Comparison of ENCODE assay signal across 10 cellular contexts in the genomic region with DNA sequence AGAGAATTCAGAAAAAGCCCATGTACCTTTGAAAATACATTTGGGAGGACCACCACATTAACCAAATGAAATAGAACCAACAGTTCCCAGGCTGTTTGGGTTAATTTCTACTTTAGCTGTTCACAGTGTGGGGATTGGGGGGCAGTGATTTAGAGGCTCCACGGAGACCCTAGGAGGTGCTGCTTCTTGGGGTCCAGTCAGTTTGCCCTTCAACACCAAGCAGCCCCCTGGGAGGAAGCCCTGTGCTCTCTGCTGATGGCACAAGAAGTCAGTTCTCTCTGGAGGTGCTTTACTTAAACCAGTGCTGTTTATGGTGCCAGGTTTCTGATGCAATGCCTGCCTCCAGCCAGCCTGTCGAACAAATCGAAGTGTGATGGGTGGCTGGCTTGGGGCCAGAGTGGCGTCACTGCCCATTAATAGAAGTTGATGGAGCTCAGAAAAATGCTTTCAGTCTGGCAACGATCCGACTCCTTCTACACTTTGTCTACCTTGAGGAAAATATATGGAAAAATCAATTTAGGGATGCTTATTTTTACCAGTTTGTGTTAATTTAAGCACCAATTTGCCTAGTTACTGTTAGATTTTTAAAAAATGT.
DNase-seq lines count a peak whose midpoint lies in the region; ATAC-seq, FAIRE-seq and TF ChIP-seq lines count a peak whose summit lies in the region.
"Had no signal": no experiment of that assay in that cellular context is flagged by ENCODE, and none has a peak within 500 bp of the region (broad histone marks: within the 10 kb centered on the region; RNA-seq: fewer than 3 reads in every experiment).

No MANE protein-coding gene starts in this region.

- FAIRE-seq in kidney (lab: Jason Lieb, UNC) = no peak

- no peak for TF ChIP-seq EP300 in SK-N-SH (IDR thresholded peaks at IDR 0.05; ENCODE audit: borderline replicate concordance in 1 of 2, low read depth in 1 of 2, low read length in 1 of 2)

- H3K4me3 ChIP-seq in SK-N-SH (ENCODE audit: low read depth in 2 of 2, low read length in 1 of 2) (no peak overlapping the region), kidney (ENCODE audit: low read length in 2 of 2) (no peak overlapping the region), vagina (no peak overlapping the region)

- no peaks in the 10 kb centered on the region for H3K79me2 ChIP-seq in SK-N-SH (ENCODE audit: insufficient read depth)

- no peak overlapping the region; a peak in 1 of 4 replicates for H3K27ac ChIP-seq in SK-N-SH (ENCODE audit: low read depth in 2 of 2, low read length in 1 of 2)
- H3K27ac ChIP-seq in kidney (ENCODE audit: low read depth in 2 of 2, low read length in 2 of 2) = no peak overlapping the region
- H3K27ac ChIP-seq in vagina = peak overlapping the region; percentile 24

- H3K4me1 ChIP-seq in SK-N-SH (ENCODE audit: control insufficient read depth in 1 of 2, insufficient read depth in 2 of 2, low read depth in 1 of 2, low read length in 1 of 2) (peaks cover 4 to 18% of the 10 kb centered on the region in 2 experiments; a peak in 2 of 4 replicates), kidney (ENCODE audit: control insufficient read depth in 1 of 2, insufficient read depth in 1 of 2, low read depth in 1 of 2, low read length in 2 of 2) (peaks cover 6 to 10% of the 10 kb centered on the region in 2 donors), vagina (peaks cover 13% of the 10 kb centered on the region)

- no peak for TF ChIP-seq CTCF in SK-N-SH (IDR thresholded peaks at IDR 0.05)
- no peak for TF ChIP-seq CTCF in kidney (IDR thresholded peaks at IDR 0.05; ENCODE audit: borderline replicate concordance, extremely low read depth, insufficient read depth)
- TF ChIP-seq CTCF in vagina (IDR thresholded peaks at IDR 0.05) = no peak

- no peaks in the 10 kb centered on the region for H3K9me2 ChIP-seq in SK-N-SH

- H3K27me3 ChIP-seq in SK-N-SH (ENCODE audit: insufficient read depth) (no peaks in the 10 kb centered on the region; the same call in 1 of the 2 replicates), vagina (no peaks in the 10 kb centered on the region)

- no peaks in the 10 kb centered on the region for H4K20me1 ChIP-seq in SK-N-SH (ENCODE audit: insufficient read depth)

- POLR2A ChIA-PET in SK-N-SH (lab: Yijun Ruan, JAX) = no interaction called here

- no peak for TF ChIP-seq RAD21 in SK-N-SH (IDR thresholded peaks at IDR 0.05; ENCODE audit: low read length)

- DNase-seq in SK-N-SH (peak; percentile 17), T47D (ENCODE audit: low read depth in 1 of 2, low spot score in 1 of 2) (peak; percentile 64 to 65), kidney (peak; percentile 89), vagina (ENCODE audit: extremely low spot score in 2 of 2) (no peak), NCI-H2227 (lab: John Stamatoyannopoulos, UW; ENCODE audit: unreplicated experiment) (no peak)
- DNase-seq: activated CD4-positive, alpha-beta T cell treated with anti-CD3 and anti-CD28 coated beads, Interleukin-2, amount 10 ng/mL, durations not matched to agents 24 days and 14 days; NCI-H146 had no signal

- H3K9ac ChIP-seq in SK-N-SH (no peak overlapping the region), kidney (ENCODE audit: low read length in 2 of 2) (no peak overlapping the region)

- H3K4me2 ChIP-seq in SK-N-SH = no peak overlapping the region

- no peak for TF ChIP-seq POLR2A in vagina (IDR thresholded peaks at IDR 0.05)

- H3K36me3 ChIP-seq in SK-N-SH (replicated peaks in 1 of 2; ENCODE audit: control insufficient read depth in 1 of 2, insufficient read depth in 2 of 2, low read length in 1 of 2) (no peaks in the 10 kb centered on the region), kidney (ENCODE audit: control insufficient read depth in 1 of 2, insufficient read depth in 2 of 2, low read length in 2 of 2) (no peaks in the 10 kb centered on the region), vagina (no peaks in the 10 kb centered on the region)

- H2AFZ ChIP-seq in SK-N-SH (ENCODE audit: low read depth) = no peak overlapping the region

- no peaks in the 10 kb centered on the region for H3K9me3 ChIP-seq in SK-N-SH
- no peaks in the 10 kb centered on the region for H3K9me3 ChIP-seq in kidney (ENCODE audit: control insufficient read depth in 1 of 2, low read length in 2 of 2)
- no peaks in the 10 kb centered on the region for H3K9me3 ChIP-seq in vagina

- in situ Hi-C loops in T47D (cut with HindIII; ENCODE audit: low pct_unique_long_range_greater_than_20kb, low sequenced_read_pairs) = no loop called here

- no peaks in the 10 kb centered on the region for H3F3A ChIP-seq in SK-N-SH (replicated peaks; ENCODE audit: insufficient read depth)

- CTCF ChIA-PET in SK-N-SH (lab: Yijun Ruan, JAX) = interaction anchor here (0.9 kb wide), 1 partner anchor 9 kb away, joined by 3 read pairs; no protein-coding TSS in a partner anchor

- ATAC-seq in SK-N-SH treated with all-trans-retinoic acid at 6 μM for 48 hours (no peak), GM19351 (IDR thresholded peaks at IDR 0.05; ENCODE audit: unreplicated experiment) (no peak), HG03460 (IDR thresholded peaks at IDR 0.05; ENCODE audit: unreplicated experiment) (no peak)

- 33% methylated on average over 6 of the region's 6 CpGs for WGBS in SK-N-SH (ENCODE audit: low lambda C conversion rate)

- intact Hi-C loops in kidney (cut with DNase I) (no loop called here), vagina (cut with DNase I) (no loop called here)

TF ChIP-seq in SK-N-SH, 30 proteins besides CTCF, POLR2A, EP300 and RAD21 (continues in another document):
- TF ChIP-seq TCF12 (IDR thresholded peaks at IDR 0.05) (no peak), MEF2A (IDR thresholded peaks at IDR 0.05; ENCODE audit: borderline replicate concordance, low read depth) (no peak), JUND (IDR thresholded peaks at IDR 0.05) (no peak), TAF1 (IDR thresholded peaks at IDR 0.05; ENCODE audit: borderline replicate concordance, low read depth, low read length) (no peak), FOSL2 (IDR thresholded peaks at IDR 0.05; ENCODE audit: borderline replicate concordance, low read depth) (no peak), NFIC (IDR thresholded peaks at IDR 0.05; ENCODE audit: borderline replicate concordance) (no peak), RFX5 (IDR thresholded peaks at IDR 0.05; ENCODE audit: low read length) (no peak)
- TF ChIP-seq, protein P1, sequence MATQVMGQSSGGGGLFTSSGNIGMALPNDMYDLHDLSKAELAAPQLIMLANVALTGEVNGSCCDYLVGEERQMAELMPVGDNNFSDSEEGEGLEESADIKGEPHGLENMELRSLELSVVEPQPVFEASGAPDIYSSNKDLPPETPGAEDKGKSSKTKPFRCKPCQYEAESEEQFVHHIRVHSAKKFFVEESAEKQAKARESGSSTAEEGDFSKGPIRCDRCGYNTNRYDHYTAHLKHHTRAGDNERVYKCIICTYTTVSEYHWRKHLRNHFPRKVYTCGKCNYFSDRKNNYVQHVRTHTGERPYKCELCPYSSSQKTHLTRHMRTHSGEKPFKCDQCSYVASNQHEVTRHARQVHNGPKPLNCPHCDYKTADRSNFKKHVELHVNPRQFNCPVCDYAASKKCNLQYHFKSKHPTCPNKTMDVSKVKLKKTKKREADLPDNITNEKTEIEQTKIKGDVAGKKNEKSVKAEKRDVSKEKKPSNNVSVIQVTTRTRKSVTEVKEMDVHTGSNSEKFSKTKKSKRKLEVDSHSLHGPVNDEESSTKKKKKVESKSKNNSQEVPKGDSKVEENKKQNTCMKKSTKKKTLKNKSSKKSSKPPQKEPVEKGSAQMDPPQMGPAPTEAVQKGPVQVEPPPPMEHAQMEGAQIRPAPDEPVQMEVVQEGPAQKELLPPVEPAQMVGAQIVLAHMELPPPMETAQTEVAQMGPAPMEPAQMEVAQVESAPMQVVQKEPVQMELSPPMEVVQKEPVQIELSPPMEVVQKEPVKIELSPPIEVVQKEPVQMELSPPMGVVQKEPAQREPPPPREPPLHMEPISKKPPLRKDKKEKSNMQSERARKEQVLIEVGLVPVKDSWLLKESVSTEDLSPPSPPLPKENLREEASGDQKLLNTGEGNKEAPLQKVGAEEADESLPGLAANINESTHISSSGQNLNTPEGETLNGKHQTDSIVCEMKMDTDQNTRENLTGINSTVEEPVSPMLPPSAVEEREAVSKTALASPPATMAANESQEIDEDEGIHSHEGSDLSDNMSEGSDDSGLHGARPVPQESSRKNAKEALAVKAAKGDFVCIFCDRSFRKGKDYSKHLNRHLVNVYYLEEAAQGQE (IDR thresholded peaks at IDR 0.05; ENCODE audit: low read depth, low read length) = no peak

TF ChIP-seq in SK-N-SH treated with all-trans-retinoic acid at 6 μM for 48 hours, 23 proteins besides CTCF, POLR2A, EP300 and RAD21 (continues in another document):
- no peak for TF ChIP-seq ZNF565 (CRISPR knock-in tag; conservative IDR thresholded peaks at IDR 0.05; ENCODE audit: low read depth)
- TF ChIP-seq ZNF8 (CRISPR knock-in tag; IDR thresholded peaks at IDR 0.05) = no peak
- no peak for TF ChIP-seq SNAI2 (CRISPR knock-in tag; IDR thresholded peaks at IDR 0.05)
- TF ChIP-seq TOX (CRISPR knock-in tag; IDR thresholded peaks at IDR 0.05; ENCODE audit: borderline replicate concordance) = no peak
- no peak for TF ChIP-seq TCF4 (CRISPR knock-in tag; IDR thresholded peaks at IDR 0.05; ENCODE audit: borderline replicate concordance)
- TF ChIP-seq, protein P2, sequence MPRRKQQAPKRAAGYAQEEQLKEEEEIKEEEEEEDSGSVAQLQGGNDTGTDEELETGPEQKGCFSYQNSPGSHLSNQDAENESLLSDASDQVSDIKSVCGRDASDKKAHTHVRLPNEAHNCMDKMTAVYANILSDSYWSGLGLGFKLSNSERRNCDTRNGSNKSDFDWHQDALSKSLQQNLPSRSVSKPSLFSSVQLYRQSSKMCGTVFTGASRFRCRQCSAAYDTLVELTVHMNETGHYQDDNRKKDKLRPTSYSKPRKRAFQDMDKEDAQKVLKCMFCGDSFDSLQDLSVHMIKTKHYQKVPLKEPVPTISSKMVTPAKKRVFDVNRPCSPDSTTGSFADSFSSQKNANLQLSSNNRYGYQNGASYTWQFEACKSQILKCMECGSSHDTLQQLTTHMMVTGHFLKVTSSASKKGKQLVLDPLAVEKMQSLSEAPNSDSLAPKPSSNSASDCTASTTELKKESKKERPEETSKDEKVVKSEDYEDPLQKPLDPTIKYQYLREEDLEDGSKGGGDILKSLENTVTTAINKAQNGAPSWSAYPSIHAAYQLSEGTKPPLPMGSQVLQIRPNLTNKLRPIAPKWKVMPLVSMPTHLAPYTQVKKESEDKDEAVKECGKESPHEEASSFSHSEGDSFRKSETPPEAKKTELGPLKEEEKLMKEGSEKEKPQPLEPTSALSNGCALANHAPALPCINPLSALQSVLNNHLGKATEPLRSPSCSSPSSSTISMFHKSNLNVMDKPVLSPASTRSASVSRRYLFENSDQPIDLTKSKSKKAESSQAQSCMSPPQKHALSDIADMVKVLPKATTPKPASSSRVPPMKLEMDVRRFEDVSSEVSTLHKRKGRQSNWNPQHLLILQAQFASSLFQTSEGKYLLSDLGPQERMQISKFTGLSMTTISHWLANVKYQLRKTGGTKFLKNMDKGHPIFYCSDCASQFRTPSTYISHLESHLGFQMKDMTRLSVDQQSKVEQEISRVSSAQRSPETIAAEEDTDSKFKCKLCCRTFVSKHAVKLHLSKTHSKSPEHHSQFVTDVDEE (CRISPR knock-in tag; IDR thresholded peaks at IDR 0.05) = no peak

Comparison
In these comparisons a context has a peak if more than half of its experiments do, and no peak if none do; other contexts are left out.
1. DNase-seq: peak in SK-N-SH (single experiment), T47D (2 of 2) and kidney (single experiment); none in vagina (0 of 2) and NCI-H2227 (single experiment).